1 cellular context compared by ENCODE assay signal in genomic region chr2:48110497-48110896, GRCh38.
TF ChIP-seq lines count a peak whose summit lies in the region.

No MANE protein-coding gene starts in this region.

TF ChIP-seq in K562, 482 proteins besides CTCF, POLR2A, EP300 and RAD21:
- TF ChIP-seq PKNOX1 (IDR thresholded peaks at IDR 0.05), result no peak
- TF ChIP-seq LARP7 (IDR thresholded peaks at IDR 0.05), result no peak
- TF ChIP-seq COPS2 (conservative IDR thresholded peaks at IDR 0.05), result no peak
- no peak for TF ChIP-seq MEIS2 (IDR thresholded peaks at IDR 0.05; ENCODE audit: partially characterized antibody)
- no peak for TF ChIP-seq CEBPG (CRISPR knock-in tag; IDR thresholded peaks at IDR 0.05)
- TF ChIP-seq CEBPG (tag; conservative IDR thresholded peaks at IDR 0.05 in 1 of 2, IDR thresholded peaks at IDR 0.05 in 1 of 2), result no peak
- no peak for TF ChIP-seq GTF2F1 (IDR thresholded peaks at IDR 0.05; ENCODE audit: low read depth, low read length)
- TF ChIP-seq PTTG1 (tag; IDR thresholded peaks at IDR 0.05; ENCODE audit: low read depth), result no peak
- no peak for TF ChIP-seq DDX20 (tag; IDR thresholded peaks at IDR 0.05; ENCODE audit: low read depth)
- TF ChIP-seq THRAP3 (IDR thresholded peaks at IDR 0.05; ENCODE audit: borderline replicate concordance), result no peak
- TF ChIP-seq ZNF175 (CRISPR knock-in tag; IDR thresholded peaks at IDR 0.05; ENCODE audit: low read depth), result no peak
- no peak for TF ChIP-seq CBX5 (IDR thresholded peaks at IDR 0.05; ENCODE audit: borderline replicate concordance, low read depth)
- no peak for TF ChIP-seq YBX1 (IDR thresholded peaks at IDR 0.05)
- TF ChIP-seq, protein P1, sequence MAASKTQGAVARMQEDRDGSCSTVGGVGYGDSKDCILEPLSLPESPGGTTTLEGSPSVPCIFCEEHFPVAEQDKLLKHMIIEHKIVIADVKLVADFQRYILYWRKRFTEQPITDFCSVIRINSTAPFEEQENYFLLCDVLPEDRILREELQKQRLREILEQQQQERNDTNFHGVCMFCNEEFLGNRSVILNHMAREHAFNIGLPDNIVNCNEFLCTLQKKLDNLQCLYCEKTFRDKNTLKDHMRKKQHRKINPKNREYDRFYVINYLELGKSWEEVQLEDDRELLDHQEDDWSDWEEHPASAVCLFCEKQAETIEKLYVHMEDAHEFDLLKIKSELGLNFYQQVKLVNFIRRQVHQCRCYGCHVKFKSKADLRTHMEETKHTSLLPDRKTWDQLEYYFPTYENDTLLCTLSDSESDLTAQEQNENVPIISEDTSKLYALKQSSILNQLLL (CRISPR knock-in tag; IDR thresholded peaks at IDR 0.05; ENCODE audit: borderline replicate concordance), result no peak
- no peak for TF ChIP-seq SIRT6 (IDR thresholded peaks at IDR 0.05; ENCODE audit: low read depth, low read length)
- no peak for TF ChIP-seq PRPF4 (IDR thresholded peaks at IDR 0.05; ENCODE audit: insufficient read depth, low read depth, low read length, poor library complexity, severe bottlenecking)
- no peak for TF ChIP-seq JUND (IDR thresholded peaks at IDR 0.05; ENCODE audit: borderline replicate concordance, low read depth, low read length)
- no peak for TF ChIP-seq JUND (tag; IDR thresholded peaks at IDR 0.05; ENCODE audit: borderline replicate concordance, low read depth, low read length)
- TF ChIP-seq HDAC6 (IDR thresholded peaks at IDR 0.05; ENCODE audit: low read depth, low read length), result no peak
